ENCODE assay signal across 16 cellular contexts in genomic region chr7:2602736-2603387, GRCh38. TPM values are rescaled to one million over a fixed set of nuclear protein-coding genes. Genes with fewer than 3 reads are reported as not detected.
A peak's percentile ranks its signal among the peaks of the same experiment; 100 is the strongest.
DNase-seq lines count a peak whose midpoint lies in the region; ATAC-seq, FAIRE-seq and TF ChIP-seq lines count a peak whose summit lies in the region.
"Had no signal": no experiment of that assay in that cellular context is flagged by ENCODE, and none has a peak within 500 bp of the region (broad histone marks: within the 10 kb centered on the region; RNA-seq: fewer than 3 reads in every experiment).

No MANE protein-coding gene starts in this region.

- H3K79me2 ChIP-seq in astrocyte (ENCODE audit: insufficient read depth, low read length): no peaks in the 10 kb centered on the region

- H3K4me1 Mint-ChIP-seq in astrocyte (ENCODE audit: low read depth, unreplicated experiment) (peaks cover 3% of the 10 kb centered on the region), immature natural killer cell (peaks cover 3 to 5% of the 10 kb centered on the region in 2 donors)
- H3K4me1 Mint-ChIP-seq in stimulated activated effector memory CD8-positive, alpha-beta T cell treated with anti-CD3 and anti-CD28 coated beads, Interleukin-12 subunit alpha, Interleukin-12 subunit beta, amount 100 ng/mL, for 72 hours: peaks cover 5% of the 10 kb centered on the region

- peak; percentile 15 for ATAC-seq in stimulated activated effector memory CD8-positive, alpha-beta T cell treated with anti-CD3 and anti-CD28 coated beads, Interleukin-12 subunit alpha, Interleukin-12 subunit beta, amount 100 ng/mL, for 72 hours
- no peak for ATAC-seq in GM19324 (IDR thresholded peaks at IDR 0.05; ENCODE audit: low FRiP score, unreplicated experiment)

- no peak overlapping the region for H3K4me3 ChIP-seq in HEK293 (ENCODE audit: low read depth, low read length)
- no peak overlapping the region for H3K4me3 ChIP-seq in astrocyte (ENCODE audit: insufficient read depth, low read depth, low read length)
- H3K4me3 ChIP-seq: HAP-1 had no signal

- H3K9me3 ChIP-seq in HEK293 (ENCODE audit: control insufficient read depth, insufficient read depth, low read depth, low read length) (no peaks in the 10 kb centered on the region), astrocyte (ENCODE audit: insufficient read depth, low read depth, low read length) (no peaks in the 10 kb centered on the region)
- H3K9me3 ChIP-seq: BE2C, HAP-1 had no signal

- H3K27ac Mint-ChIP-seq in astrocyte (ENCODE audit: unreplicated experiment) (no peak overlapping the region), immature natural killer cell (no peak overlapping the region)
- H3K27ac Mint-ChIP-seq in stimulated activated effector memory CD8-positive, alpha-beta T cell treated with anti-CD3 and anti-CD28 coated beads, Interleukin-12 subunit alpha, Interleukin-12 subunit beta, amount 100 ng/mL, for 72 hours: no peak overlapping the region
- H3K27ac Mint-ChIP-seq: CD4-positive, alpha-beta T cell had no signal

- H3K9me3 Mint-ChIP-seq in astrocyte (ENCODE audit: unreplicated experiment) (no peaks in the 10 kb centered on the region), immature natural killer cell (no peaks in the 10 kb centered on the region)
- H3K9me3 Mint-ChIP-seq in stimulated activated effector memory CD8-positive, alpha-beta T cell treated with anti-CD3 and anti-CD28 coated beads, Interleukin-12 subunit alpha, Interleukin-12 subunit beta, amount 100 ng/mL, for 72 hours: no peaks in the 10 kb centered on the region
- H3K9me3 Mint-ChIP-seq: CD4-positive, alpha-beta T cell had no signal

- H3K4me2 ChIP-seq in astrocyte (ENCODE audit: low read length): no peak overlapping the region
- H3K4me2 ChIP-seq: KMS-11 had no signal

- no peaks in the 10 kb centered on the region for H4K20me1 ChIP-seq in astrocyte (ENCODE audit: insufficient read depth, low read length)

- H3K4me3 Mint-ChIP-seq in astrocyte (ENCODE audit: unreplicated experiment) (peak overlapping the region; percentile 27), immature natural killer cell (no peak overlapping the region)
- no peak overlapping the region for H3K4me3 Mint-ChIP-seq in stimulated activated effector memory CD8-positive, alpha-beta T cell treated with anti-CD3 and anti-CD28 coated beads, Interleukin-12 subunit alpha, Interleukin-12 subunit beta, amount 100 ng/mL, for 72 hours
- H3K4me3 Mint-ChIP-seq: CD4-positive, alpha-beta T cell had no signal

- H3K36me3 ChIP-seq in HEK293 (ENCODE audit: control insufficient read depth in 2 of 2, insufficient read depth in 1 of 2, low read length in 2 of 2) (peaks cover 0 to 27% of the 10 kb centered on the region in 2 experiments; a peak in 2 of 3 replicates), astrocyte (ENCODE audit: insufficient read depth, low read length) (no peaks in the 10 kb centered on the region)

- H3K4me1 ChIP-seq in HEK293 (ENCODE audit: control insufficient read depth, insufficient read depth, low read length) (no peaks in the 10 kb centered on the region), astrocyte (ENCODE audit: insufficient read depth, low read length) (no peaks in the 10 kb centered on the region)
- H3K4me1 ChIP-seq: HAP-1 had no signal

- DNase-seq in astrocyte (ENCODE audit: low read depth) (no peak), myocyte (ENCODE audit: low read depth) (peak; percentile 75), cortex of kidney (lab: John Stamatoyannopoulos, UW) (no peak), immature natural killer cell (no peak)
- no peak for DNase-seq in stimulated activated effector memory CD8-positive, alpha-beta T cell treated with anti-CD3 and anti-CD28 coated beads, Interleukin-12 subunit alpha, Interleukin-12 subunit beta, amount 100 ng/mL, for 72 hours (ENCODE audit: low spot score in 2 of 2)
- DNase-seq: CD4-positive, alpha-beta T cell; NCI-H1105; NCI-H146; NCI-H2227 treated with DMSO at 0.1 percent for 48 hours; NCI-H510A; NCI-H748 treated with DMSO at 0.1 percent for 48 hours had no signal

- H3K27ac ChIP-seq in HEK293 (ENCODE audit: extremely low read depth, low read depth, low read length) (no peak overlapping the region), astrocyte (ENCODE audit: low read depth, low read length) (no peak overlapping the region)
- H3K27ac ChIP-seq: KMS-11 had no signal

- no peak overlapping the region for H3K9ac ChIP-seq in astrocyte (ENCODE audit: low read length)
- H3K9ac ChIP-seq: KMS-11 had no signal

- no peak for FAIRE-seq in astrocyte (lab: Jason Lieb, UNC)

- peaks cover 22% of the 10 kb centered on the region for H3K36me3 Mint-ChIP-seq in astrocyte (ENCODE audit: low read depth, unreplicated experiment)
- no peaks in the 10 kb centered on the region for H3K36me3 Mint-ChIP-seq in stimulated activated effector memory CD8-positive, alpha-beta T cell treated with anti-CD3 and anti-CD28 coated beads, Interleukin-12 subunit alpha, Interleukin-12 subunit beta, amount 100 ng/mL, for 72 hours
- peaks cover 6 to 16% (median 9%) of the 10 kb centered on the region in 3 donors for H3K36me3 Mint-ChIP-seq in immature natural killer cell

- TF ChIP-seq CTCF in HEK293 (tag by site-specific recombination; IDR thresholded peaks at IDR 0.05) (no peak), astrocyte (IDR thresholded peaks at IDR 0.05; ENCODE audit: insufficient read depth, low read depth, low read length) (no peak)

- POLR2A ChIA-PET in HEK293 (lab: Yijun Ruan, JAX): no interaction called here

- H3K27me3 Mint-ChIP-seq in astrocyte (ENCODE audit: low read depth, unreplicated experiment): peaks cover 3% of the 10 kb centered on the region
- peaks cover 0 to 4% (median 1%) of the 10 kb centered on the region in 3 donors for H3K27me3 Mint-ChIP-seq in immature natural killer cell (ENCODE audit: low read depth in 3 of 3)
- H3K27me3 Mint-ChIP-seq: CD4-positive, alpha-beta T cell had no signal

- CTCF ChIA-PET in HEK293 (lab: Yijun Ruan, JAX): interaction anchor here (1.0 to 1.4 kb wide), 2 partner anchors 8 to 132 kb away, joined by 3 to 5 read pairs; no protein-coding TSS in a partner anchor

- H3K27me3 ChIP-seq in astrocyte (ENCODE audit: insufficient read depth, low read length): no peaks in the 10 kb centered on the region
- H3K27me3 ChIP-seq: BE2C had no signal

- H2AFZ ChIP-seq in astrocyte (ENCODE audit: low read depth, low read length): no peak overlapping the region

TF ChIP-seq in HEK293, 187 proteins besides CTCF, POLR2A, EP300 and RAD21:
- TF ChIP-seq ZBTB11 (tag by site-specific recombination; conservative IDR thresholded peaks at IDR 0.05; ENCODE audit: low read depth) (no peak), EGR2 (tag by site-specific recombination; IDR thresholded peaks at IDR 0.05; ENCODE audit: low read depth) (peak; percentile 16; the same call in 1 of the 2 replicates), ZFHX2 (tag by site-specific recombination; conservative IDR thresholded peaks at IDR 0.05) (0 out of 2 replicates have a peak, but pooled peaks have one; percentile 14)

RNA-seq across cellular contexts. Expression of gene TTYH3, which starts 28.9 kb away (rescaled TPM):
- total RNA-seq in astrocyte (264 and 273 TPM in 2 replicates), myocyte (27.6 and 29.1 TPM in 2 replicates)
- polyA plus RNA-seq in myocyte (2012): 46.4 TPM
- polyA plus RNA-seq in immature natural killer cell: 1 to 10 TPM; 1.3 to 3.2 (median 1.6) TPM

RNA-seq across cellular contexts. Expression of gene IQCE, which starts 44.1 kb away (rescaled TPM):
- total RNA-seq in astrocyte: 13.1 and 13.8 TPM in 2 replicates
- 12.1 and 13.6 TPM in 2 replicates for total RNA-seq in myocyte
- 17.6 TPM for polyA plus RNA-seq in myocyte (2012)
- 1 to 10 TPM in 2 of 3 donors, not detected in 1; 1.9 to 4.2 TPM for polyA plus RNA-seq in immature natural killer cell

RNA-seq across cellular contexts. Expression of gene BRAT1, which starts 47.5 kb away (rescaled TPM):
- total RNA-seq in astrocyte: 18.7 and 19.7 TPM in 2 replicates
- 43.1 and 54.9 TPM in 2 replicates for total RNA-seq in myocyte
- polyA plus RNA-seq in myocyte (2012): 28.3 TPM
- 10 to 100 TPM; 15.0 to 42.4 (median 19.2) TPM for polyA plus RNA-seq in immature natural killer cell
